ENCODE assay signal across 1 cellular context in the genomic region with DNA sequence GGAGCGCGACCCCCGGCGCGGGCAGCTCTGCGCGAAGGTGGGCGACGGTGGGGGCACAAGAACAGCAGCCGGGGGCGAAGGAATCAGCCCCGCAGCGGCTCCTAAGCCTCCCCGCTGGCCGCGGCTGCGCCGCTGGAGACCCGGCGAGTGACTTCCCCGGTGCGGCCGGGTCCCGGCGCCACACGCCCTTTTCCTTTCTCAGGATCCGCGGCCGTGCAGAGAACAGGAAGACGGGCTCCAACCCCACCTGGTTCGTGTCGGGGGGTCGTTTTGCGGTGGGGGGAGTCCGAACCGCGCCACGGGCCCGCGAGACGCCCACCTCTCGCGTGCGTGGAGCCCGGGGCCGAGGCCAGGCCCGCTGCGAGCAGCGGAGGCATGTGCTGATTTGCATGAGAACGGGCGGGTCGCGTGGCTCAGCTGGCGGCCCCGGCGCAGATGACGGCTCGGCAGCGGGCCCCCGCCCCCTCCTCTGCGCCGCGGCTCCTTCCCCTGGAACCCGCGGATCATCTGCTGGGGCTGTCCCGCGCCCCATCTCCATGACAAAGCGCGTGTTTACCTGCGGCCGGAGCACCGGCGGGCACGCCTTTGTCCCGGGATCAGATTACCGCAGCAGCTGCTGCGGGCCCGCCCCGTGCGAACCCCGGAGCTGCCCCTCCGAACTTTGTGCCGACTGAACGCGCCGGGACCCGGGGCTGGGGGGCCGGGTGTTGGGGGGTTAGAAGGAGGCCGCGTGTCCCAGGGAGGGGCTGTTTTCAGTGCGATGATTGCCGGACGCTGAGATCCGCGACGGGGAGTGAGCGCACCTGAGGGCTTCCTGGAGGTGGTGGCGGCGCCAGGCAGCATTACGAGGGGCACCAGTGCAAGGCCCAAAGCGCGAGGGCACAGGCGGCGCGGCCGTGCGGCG.
TF ChIP-seq lines count a peak whose summit lies in the region.

No MANE protein-coding gene starts in this region.

TF ChIP-seq in HEK293, 187 proteins besides CTCF, POLR2A, EP300 and RAD21 (continued from another document):
- TF ChIP-seq, protein P1, sequence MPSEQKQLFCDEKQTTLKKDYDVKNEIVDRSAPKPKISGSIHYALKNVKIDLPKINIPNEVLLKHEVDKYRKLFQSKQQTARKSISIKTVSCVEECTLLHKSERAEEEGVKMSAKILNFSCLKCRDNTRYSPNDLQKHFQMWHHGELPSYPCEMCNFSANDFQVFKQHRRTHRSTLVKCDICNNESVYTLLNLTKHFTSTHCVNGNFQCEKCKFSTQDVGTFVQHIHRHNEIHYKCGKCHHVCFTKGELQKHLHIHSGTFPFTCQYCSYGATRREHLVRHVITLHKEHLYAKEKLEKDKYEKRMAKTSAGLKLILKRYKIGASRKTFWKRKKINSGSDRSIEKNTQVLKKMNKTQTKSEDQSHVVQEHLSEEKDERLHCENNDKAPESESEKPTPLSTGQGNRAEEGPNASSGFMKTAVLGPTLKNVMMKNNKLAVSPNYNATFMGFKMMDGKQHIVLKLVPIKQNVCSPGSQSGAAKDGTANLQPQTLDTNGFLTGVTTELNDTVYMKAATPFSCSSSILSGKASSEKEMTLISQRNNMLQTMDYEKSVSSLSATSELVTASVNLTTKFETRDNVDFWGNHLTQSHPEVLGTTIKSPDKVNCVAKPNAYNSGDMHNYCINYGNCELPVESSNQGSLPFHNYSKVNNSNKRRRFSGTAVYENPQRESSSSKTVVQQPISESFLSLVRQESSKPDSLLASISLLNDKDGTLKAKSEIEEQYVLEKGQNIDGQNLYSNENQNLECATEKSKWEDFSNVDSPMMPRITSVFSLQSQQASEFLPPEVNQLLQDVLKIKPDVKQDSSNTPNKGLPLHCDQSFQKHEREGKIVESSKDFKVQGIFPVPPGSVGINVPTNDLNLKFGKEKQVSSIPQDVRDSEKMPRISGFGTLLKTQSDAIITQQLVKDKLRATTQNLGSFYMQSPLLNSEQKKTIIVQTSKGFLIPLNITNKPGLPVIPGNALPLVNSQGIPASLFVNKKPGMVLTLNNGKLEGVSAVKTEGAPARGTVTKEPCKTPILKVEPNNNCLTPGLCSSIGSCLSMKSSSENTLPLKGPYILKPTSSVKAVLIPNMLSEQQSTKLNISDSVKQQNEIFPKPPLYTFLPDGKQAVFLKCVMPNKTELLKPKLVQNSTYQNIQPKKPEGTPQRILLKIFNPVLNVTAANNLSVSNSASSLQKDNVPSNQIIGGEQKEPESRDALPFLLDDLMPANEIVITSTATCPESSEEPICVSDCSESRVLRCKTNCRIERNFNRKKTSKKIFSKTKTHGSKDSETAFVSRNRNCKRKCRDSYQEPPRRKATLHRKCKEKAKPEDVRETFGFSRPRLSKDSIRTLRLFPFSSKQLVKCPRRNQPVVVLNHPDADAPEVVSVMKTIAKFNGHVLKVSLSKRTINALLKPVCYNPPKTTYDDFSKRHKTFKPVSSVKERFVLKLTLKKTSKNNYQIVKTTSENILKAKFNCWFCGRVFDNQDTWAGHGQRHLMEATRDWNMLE (tag by site-specific recombination; conservative IDR thresholded peaks at IDR 0.05; ENCODE audit: low read depth) = no peak
- TF ChIP-seq ZSCAN16 (tag by site-specific recombination; IDR thresholded peaks at IDR 0.05) (no peak), ZNF596 (tag by site-specific recombination; IDR thresholded peaks at IDR 0.05) (no peak), YY1 (tag by site-specific recombination; IDR thresholded peaks at IDR 0.05) (no peak), ZNF184 (tag by site-specific recombination; IDR thresholded peaks at IDR 0.05) (peak; percentile 6; the same call in 1 of the 2 replicates), GLIS2 (tag by site-specific recombination; IDR thresholded peaks at IDR 0.05) (peak; percentile 68), ZXDB (tag by site-specific recombination; IDR thresholded peaks at IDR 0.05) (peak; percentile 61; the same call in 1 of the 2 replicates), SP7 (tag by site-specific recombination; IDR thresholded peaks at IDR 0.05) (peak; percentile 69; the same call in 1 of the 2 replicates)
- TF ChIP-seq, protein P2, sequence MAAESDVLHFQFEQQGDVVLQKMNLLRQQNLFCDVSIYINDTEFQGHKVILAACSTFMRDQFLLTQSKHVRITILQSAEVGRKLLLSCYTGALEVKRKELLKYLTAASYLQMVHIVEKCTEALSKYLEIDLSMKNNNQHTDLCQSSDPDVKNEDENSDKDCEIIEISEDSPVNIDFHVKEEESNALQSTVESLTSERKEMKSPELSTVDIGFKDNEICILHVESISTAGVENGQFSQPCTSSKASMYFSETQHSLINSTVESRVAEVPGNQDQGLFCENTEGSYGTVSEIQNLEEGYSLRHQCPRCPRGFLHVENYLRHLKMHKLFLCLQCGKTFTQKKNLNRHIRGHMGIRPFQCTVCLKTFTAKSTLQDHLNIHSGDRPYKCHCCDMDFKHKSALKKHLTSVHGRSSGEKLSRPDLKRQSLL (tag by site-specific recombination; IDR thresholded peaks at IDR 0.05) = no peak
TF ChIP-seq in HEK293: peak in this region for 34.
